8 cellular contexts compared by ENCODE assay signal in the genomic region with DNA sequence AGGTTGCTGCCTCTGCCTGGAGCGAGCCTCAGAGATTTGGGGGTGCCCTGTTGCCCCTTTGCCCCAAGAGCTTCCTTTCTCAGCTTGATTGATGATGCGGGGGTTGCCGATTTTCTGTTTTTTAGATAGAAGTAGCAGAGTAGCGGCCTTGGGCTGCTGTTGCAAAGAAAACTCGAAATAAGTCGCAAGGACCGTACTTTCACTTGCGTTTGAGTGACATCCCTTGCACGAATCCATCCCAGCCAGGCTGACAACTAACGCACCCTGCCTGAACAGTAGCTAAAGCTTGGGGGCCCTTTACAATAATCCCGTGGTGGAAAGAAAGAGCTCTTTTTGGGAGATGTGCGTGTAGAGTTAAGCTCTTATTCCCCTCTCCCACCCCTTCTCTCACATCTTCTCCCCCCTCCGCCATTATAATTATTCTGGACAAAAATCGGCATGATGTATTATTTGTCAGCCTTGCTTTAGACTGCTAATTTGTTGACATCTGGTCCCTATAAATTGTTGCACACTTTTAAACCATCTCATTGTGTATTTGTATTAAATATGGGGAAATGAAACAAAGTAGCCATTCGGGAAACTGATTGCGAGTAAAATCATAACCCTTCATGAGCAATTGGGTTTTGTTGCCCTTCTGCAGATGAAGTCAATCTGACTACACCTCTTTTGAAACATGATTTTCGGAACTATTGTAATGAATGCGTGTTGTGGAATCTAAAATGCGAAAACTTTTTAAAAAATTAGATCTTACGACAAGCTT. TPM values are rescaled to one million over a fixed set of nuclear protein-coding genes. Genes with fewer than 3 reads are reported as not detected.
DNase-seq lines count a peak whose midpoint lies in the region; ATAC-seq, FAIRE-seq and TF ChIP-seq lines count a peak whose summit lies in the region.

No MANE protein-coding gene starts in this region.

- peak overlapping the region; percentile 69 to 88 for H3K27ac ChIP-seq in ascending aorta
- peak overlapping the region; percentile 88 to 89 for H3K27ac ChIP-seq in small intestine (ENCODE audit: low read depth in 1 of 2, low read length in 1 of 2)

- TF ChIP-seq CTCF in ascending aorta (IDR thresholded peaks at IDR 0.05): no peak

- 3 to 4% (median 4%) methylated on average over 19 to 20 of the region's 20 CpGs for WGBS in small intestine, 3 donors

- no peaks in the 10 kb centered on the region for H3K9me3 ChIP-seq in ascending aorta
- no peaks in the 10 kb centered on the region for H3K9me3 ChIP-seq in iPS-18c (ENCODE audit: control insufficient read depth, insufficient read depth, low read length)
- H3K9me3 ChIP-seq in small intestine (ENCODE audit: control insufficient read depth, low read depth): no peaks in the 10 kb centered on the region

- H3K4me3 ChIP-seq in ascending aorta (peak overlapping the region; percentile 99), iPS-18c (ENCODE audit: insufficient read depth, low read depth, low read length) (peak overlapping the region; percentile 68), small intestine (ENCODE audit: low read depth in 1 of 2, low read length in 2 of 2) (peak overlapping the region; percentile 84 to 100)

- no peaks in the 10 kb centered on the region for H3K36me3 ChIP-seq in ascending aorta
- no peaks in the 10 kb centered on the region for H3K36me3 ChIP-seq in small intestine (ENCODE audit: control insufficient read depth in 2 of 2, insufficient read depth in 2 of 2, low read length in 2 of 2)

- no peak for FAIRE-seq in small intestine (lab: Jason Lieb, UNC)

- H3K27me3 ChIP-seq in ascending aorta: no peaks in the 10 kb centered on the region
- H3K27me3 ChIP-seq in small intestine (ENCODE audit: control insufficient read depth in 2 of 2, insufficient read depth in 2 of 2, low read length in 2 of 2): no peaks in the 10 kb centered on the region

- peaks cover 0 to 12% of the 10 kb centered on the region in 2 donors for H3K4me1 ChIP-seq in ascending aorta
- H3K4me1 ChIP-seq in small intestine (ENCODE audit: control insufficient read depth in 2 of 2, insufficient read depth in 1 of 2, low read depth in 1 of 2, low read length in 1 of 2): peaks cover 4 to 11% of the 10 kb centered on the region in 2 donors

- DNase-seq in activated gamma-delta T cell treated with Interleukin-2 at 50 U/mL for 16 hours (peak; percentile 17), activated gamma-delta T cell (lab: John Stamatoyannopoulos, UW) (no peak), RPMI8226 (peak; percentile 52), ascending aorta (ENCODE audit: low spot score in 2 of 2) (no peak), small intestine (peak; percentile 62), T1000 (lab: John Stamatoyannopoulos, UW) (no peak)

- peak; percentile 18 for ATAC-seq in HG02970 (IDR thresholded peaks at IDR 0.05; ENCODE audit: low FRiP score, unreplicated experiment)

- intact Hi-C loops in ascending aorta (cut with DNase I): no loop called here

RNA-seq across cellular contexts. Expression of a gene that starts 0.9 kb away (rescaled TPM):
- 27.8 TPM for total RNA-seq in ascending aorta
- 10 to 100 TPM; 22.4 to 38.6 (median 25.7) TPM for polyA plus RNA-seq in small intestine

RNA-seq across cellular contexts. Expression of a gene that starts 52.4 kb away (rescaled TPM):
- 65.1 TPM for total RNA-seq in ascending aorta
- 10 to 100 TPM; 12.7 to 21.7 (median 16.8) TPM for polyA plus RNA-seq in small intestine

Comparison
In these comparisons a context has a peak if more than half of its experiments do, and no peak if none do; other contexts are left out.
1. DNase-seq: peak in activated gamma-delta T cell treated with Interleukin-2 at 50 U/mL for 16 hours (single experiment), RPMI8226 (single experiment) and small intestine (single experiment); none in activated gamma-delta T cell (single experiment), ascending aorta (0 of 2) and T1000 (single experiment).
2. Peak in every context shown above with its lines, with median percentiles within 50 percentile points of each other: H3K4me3 ChIP-seq.